In genomic region chr16:75377971-75378386, GRCh38 we compare ENCODE assay signal across 8 cellular contexts. TPM values are rescaled to one million over a fixed set of nuclear protein-coding genes. Genes with fewer than 3 reads are reported as not detected.
A peak's percentile ranks its signal among the peaks of the same experiment; 100 is the strongest.
DNase-seq lines count a peak whose midpoint lies in the region; ATAC-seq and TF ChIP-seq lines count a peak whose summit lies in the region.

No MANE protein-coding gene starts in this region.

- H3K4me1 ChIP-seq in mammary epithelial cell (ENCODE audit: insufficient read depth, low read length): peaks cover 42% of the 10 kb centered on the region

- H3K9me3 ChIP-seq in mammary epithelial cell (replicated peaks; ENCODE audit: insufficient read depth, low read length): no peaks in the 10 kb centered on the region

- WGBS in mammary epithelial cell (ENCODE audit: low coverage, missing lambda C conversion rate): 0% methylated on average over 2 of the region's 2 CpGs

- H3K79me2 ChIP-seq in mammary epithelial cell (ENCODE audit: insufficient read depth, low read length): peaks cover 7% of the 10 kb centered on the region

- no peak overlapping the region for H2AFZ ChIP-seq in mammary epithelial cell (ENCODE audit: low read depth, low read length)

- TF ChIP-seq CTCF in mammary epithelial cell (conservative IDR thresholded peaks at IDR 0.05 in 1 of 2, IDR thresholded peaks at IDR 0.05 in 1 of 2; ENCODE audit: extremely low read depth in 1 of 2, insufficient read depth in 1 of 2, low read depth in 1 of 2, low read length in 2 of 2): no peak

- H3K27me3 ChIP-seq in mammary epithelial cell (ENCODE audit: insufficient read depth, low read length) (no peaks in the 10 kb centered on the region), layer of hippocampus (ENCODE audit: control insufficient read depth, insufficient read depth, low read length) (no peaks in the 10 kb centered on the region)

- ATAC-seq in GM19023 (IDR thresholded peaks at IDR 0.05; ENCODE audit: unreplicated experiment): no peak
- ATAC-seq in GM19035 (IDR thresholded peaks at IDR 0.05; ENCODE audit: unreplicated experiment): no peak
- ATAC-seq in GM21737 (IDR thresholded peaks at IDR 0.05; ENCODE audit: unreplicated experiment): no peak

- dilution Hi-C loops in mammary epithelial cell (cut with HindIII; ENCODE audit: low sequenced_read_pairs): loop anchor here (5.0 kb wide), 1 partner anchor 71 kb away; no protein-coding TSS in a partner anchor

- H3K27ac ChIP-seq in mammary epithelial cell (ENCODE audit: insufficient read depth, low read depth, low read length) (peak overlapping the region; percentile 99), layer of hippocampus (ENCODE audit: low read depth, low read length) (peak overlapping the region; percentile 21)

- peak overlapping the region; percentile 63 for H3K4me2 ChIP-seq in mammary epithelial cell (ENCODE audit: insufficient read depth, low read depth, low read length)

- intact Hi-C loops in mammary epithelial cell (cut with micrococcal nuclease): loop anchor here (1.0 kb wide), 2 partner anchors 55 to 73 kb away; no protein-coding TSS in a partner anchor

- in situ Hi-C loops in mammary epithelial cell (cut with MboI; ENCODE audit: low sequenced_read_pairs in 2 of 2): no loop called here

- DNase-seq in 8988T (peak; percentile 28), HCEC 1CT (peak; percentile 97), mammary epithelial cell (peak; percentile 98), NCI-H345 (lab: John Stamatoyannopoulos, UW) (no peak)

- H3K9ac ChIP-seq in mammary epithelial cell (ENCODE audit: insufficient read depth, low read length): peak overlapping the region; percentile 86

- no peaks in the 10 kb centered on the region for H3K36me3 ChIP-seq in mammary epithelial cell (ENCODE audit: insufficient read depth, low read length)

- no TSS peak for BruUV-seq in mammary epithelial cell (replicated peaks; lab: Mats Ljungman, UMichigan)

- no peak overlapping the region for H3K4me3 ChIP-seq in mammary epithelial cell (replicated peaks in 1 of 3; ENCODE audit: insufficient read depth in 1 of 3, low read depth in 2 of 3, low read length in 3 of 3)

- CTCF ChIA-PET in mammary epithelial cell (lab: Charles Lee; ENCODE audit: low non-redundant PET): interaction anchor here (0.6 to 1.0 kb wide), 3 partner anchors 72 to 144 kb away, joined by 3 to 24 read pairs (median 5); no protein-coding TSS in a partner anchor

- H4K20me1 ChIP-seq in mammary epithelial cell (ENCODE audit: insufficient read depth, low read length): no peaks in the 10 kb centered on the region

RNA-seq across cellular contexts. Expression of gene CFDP1, which starts 55.3 kb away (rescaled TPM):
- 10 to 100 TPM; 18.0 to 35.9 TPM for total RNA-seq in mammary epithelial cell
- polyA plus RNA-seq in mammary epithelial cell: 18.1 TPM
- 44.1 TPM for polyA minus RNA-seq in mammary epithelial cell
